Comparison of ENCODE assay signal across 8 cellular contexts in genomic region chrX:47366051-47366722, GRCh38. TPM values are rescaled to one million over a fixed set of nuclear protein-coding genes. Genes with fewer than 3 reads are reported as not detected.
DNase-seq lines count a peak whose midpoint lies in the region; ATAC-seq, FAIRE-seq and TF ChIP-seq lines count a peak whose summit lies in the region.

No MANE protein-coding gene starts in this region.

- POLR2A ChIA-PET in Panc1 (lab: Charles Lee), result no interaction called here

- H3K27me3 ChIP-seq in Panc1 (ENCODE audit: control insufficient read depth, insufficient read depth, low read length), result no peaks in the 10 kb centered on the region

- peaks cover 0 to 4% of the 10 kb centered on the region in 2 donors for H3K27me3 Mint-ChIP-seq in natural killer cell treated with Interleukin-12 subunit alpha and Interleukin-12 subunit beta and Interleukin-15 and Interleukin-18, amount 100 ng/mL, for 72 hours

- in situ Hi-C loops in Panc1 (cut with HindIII; ENCODE audit: low pct_unique_long_range_greater_than_20kb, low sequenced_read_pairs), result no loop called here

- H3K4me1 ChIP-seq in Panc1 (ENCODE audit: control insufficient read depth, insufficient read depth, low read length), result no peaks in the 10 kb centered on the region

- FAIRE-seq in HTR-8/SVneo (lab: Jason Lieb, UNC), result peak; percentile 91

- peak overlapping the region; percentile 90 for H3K4me3 Mint-ChIP-seq in natural killer cell treated with Interleukin-12 subunit alpha and Interleukin-12 subunit beta and Interleukin-15 and Interleukin-18, amount 100 ng/mL, for 72 hours

- peak overlapping the region; percentile 81 to 90 for H3K27ac Mint-ChIP-seq in natural killer cell treated with Interleukin-12 subunit alpha and Interleukin-12 subunit beta and Interleukin-15 and Interleukin-18, amount 100 ng/mL, for 72 hours

- no peaks in the 10 kb centered on the region for H3K36me3 ChIP-seq in Panc1 (ENCODE audit: control insufficient read depth, insufficient read depth, low read length)

- TF ChIP-seq CTCF in Panc1 (IDR thresholded peaks at IDR 0.05), result no peak

- peak overlapping the region; percentile 41 to 52 for H3K4me3 ChIP-seq in Panc1 (ENCODE audit: low read depth in 2 of 2, low read length in 2 of 2)

- H3K9me3 ChIP-seq in Panc1 (ENCODE audit: control insufficient read depth, insufficient read depth, low read depth, low read length), result no peaks in the 10 kb centered on the region

- no peaks in the 10 kb centered on the region for H3K9me3 Mint-ChIP-seq in natural killer cell treated with Interleukin-12 subunit alpha and Interleukin-12 subunit beta and Interleukin-15 and Interleukin-18, amount 100 ng/mL, for 72 hours

- peak; percentile 53 for ATAC-seq in GM18502 (IDR thresholded peaks at IDR 0.05; ENCODE audit: poor library complexity, unreplicated experiment)
- ATAC-seq in Panc1, result peak; percentile 99
- peak; percentile 86 to 89 for ATAC-seq in natural killer cell treated with Interleukin-12 subunit alpha and Interleukin-12 subunit beta and Interleukin-15 and Interleukin-18, amount 100 ng/mL, for 72 hours
- ATAC-seq in GM18520 (IDR thresholded peaks at IDR 0.05; ENCODE audit: unreplicated experiment), result no peak

- peak overlapping the region; percentile 49; the same call in 1 of the 2 replicates for H3K27ac ChIP-seq in Panc1 (ENCODE audit: low read length)

- intact Hi-C loops in Panc1 (cut with micrococcal nuclease; ENCODE audit: unreplicated experiment), result no loop called here

- BruUV-seq in Panc1 (replicated peaks; lab: Mats Ljungman, UMichigan), result no TSS peak

- peak; percentile 61 for DNase-seq in HTR-8/SVneo (ENCODE audit: insufficient read length, low spot score)
- DNase-seq in Panc1 (ENCODE audit: low read depth, low spot score), result peak; percentile 17
- peak; percentile 54 for DNase-seq in activated effector memory CD4-positive, alpha-beta T cell treated with Interleukin-2 at 50 U/mL for 16 hours
- DNase-seq in fibroblast of the conjunctiva (ENCODE audit: low read depth), result peak; percentile 55
- peak; percentile 72 for DNase-seq in natural killer cell treated with Interleukin-12 subunit alpha and Interleukin-12 subunit beta and Interleukin-15 and Interleukin-18, amount 100 ng/mL, for 72 hours (ENCODE audit: low spot score)
- DNase-seq in stimulated activated naive CD4-positive, alpha-beta T cell (lab: John Stamatoyannopoulos, UW), result peak; percentile 49 to 77 (median 66)

- H3K4me1 Mint-ChIP-seq in natural killer cell treated with Interleukin-12 subunit alpha and Interleukin-12 subunit beta and Interleukin-15 and Interleukin-18, amount 100 ng/mL, for 72 hours (ENCODE audit: low read depth in 2 of 2), result peaks cover 20 to 23% of the 10 kb centered on the region in 2 donors

- CTCF ChIA-PET in Panc1 (lab: Charles Lee), result no interaction called here

- H3K36me3 Mint-ChIP-seq in natural killer cell treated with Interleukin-12 subunit alpha and Interleukin-12 subunit beta and Interleukin-15 and Interleukin-18, amount 100 ng/mL, for 72 hours, result no peaks in the 10 kb centered on the region

RNA-seq across cellular contexts. Expression of gene ZNF157, which starts 4.2 kb away (rescaled TPM):
- total RNA-seq in Panc1 (2021; ENCODE audit: unreplicated experiment), result not detected
- polyA plus RNA-seq in Panc1 (2012; ENCODE audit: insufficient read length), result not detected
- total RNA-seq in natural killer cell treated with Interleukin-12 subunit alpha and Interleukin-12 subunit beta and Interleukin-15 and Interleukin-18, amount 100 ng/mL, for 72 hours, result under 1 TPM; 0.31 to 0.61 TPM

Comparison
In these comparisons a context has a peak if more than half of its experiments do, and no peak if none do; other contexts are left out.
1. DNase-seq: peak in every context shown above with its lines; median percentile 72 in natural killer cell treated with Interleukin-12 subunit alpha and Interleukin-12 subunit beta and Interleukin-15 and Interleukin-18, amount 100 ng/mL, for 72 hours; 66 in stimulated activated naive CD4-positive, alpha-beta T cell; 61 in HTR-8/SVneo; 55 in fibroblast of the conjunctiva; 54 in activated effector memory CD4-positive, alpha-beta T cell treated with Interleukin-2 at 50 U/mL for 16 hours; 17 in Panc1.